In genomic region chr5:158877706-158878105, GRCh38 we compare ENCODE assay signal across 30 cellular contexts.
DNase-seq lines count a peak whose midpoint lies in the region; ATAC-seq and TF ChIP-seq lines count a peak whose summit lies in the region.
"Had no signal": no experiment of that assay in that cellular context is flagged by ENCODE, and none has a peak within 500 bp of the region (broad histone marks: within the 10 kb centered on the region; RNA-seq: fewer than 3 reads in every experiment).

No MANE protein-coding gene starts in this region.

- peak overlapping the region; percentile 2 for H3K27ac Mint-ChIP-seq in stimulated activated naive B cell treated with anti-CD40 and anti-IgM and Interleukin-4, amounts not matched to agents 10 μg/mL and 1 μg/mL and 100 μg/mL, for 72 hours
- H3K27ac Mint-ChIP-seq in T-cell: no peak overlapping the region
- H3K27ac Mint-ChIP-seq: activated CD8-positive, alpha-beta T cell treated with anti-CD3 and anti-CD28 coated beads for 36 hours; activated naive CD4-positive, alpha-beta T cell treated with anti-CD3 and anti-CD28 coated beads, Interleukin-2, amount 50 U/mL, for 24 hours; activated T-helper 17 cell treated with anti-CD3 and anti-CD28 coated beads, Interleukin-2, amount 50 U/mL, for 72 hours; CD8-positive, alpha-beta T cell; endodermal cell; mesothelial cell of epicardium; natural killer cell; T-helper 17 cell had no signal

- intact Hi-C loops in esophagus squamous epithelium (cut with DNase I): no loop called here

- no peak overlapping the region for H2AFZ ChIP-seq in OCI-LY1 (ENCODE audit: low read length)

- H3K36me3 Mint-ChIP-seq in stimulated activated naive B cell treated with anti-CD40 and anti-IgM and Interleukin-4, amounts not matched to agents 10 μg/mL and 1 μg/mL and 100 μg/mL, for 72 hours: peaks cover 8 to 14% of the 10 kb centered on the region in 2 donors
- no peaks in the 10 kb centered on the region for H3K36me3 Mint-ChIP-seq in T-cell
- H3K36me3 Mint-ChIP-seq: mesothelial cell of epicardium, natural killer cell had no signal

- H3F3A ChIP-seq in DOHH2 (ENCODE audit: control insufficient read depth, insufficient read depth): peaks cover 29% of the 10 kb centered on the region
- peaks cover 3% of the 10 kb centered on the region; the same call in 1 of the 2 replicates for H3F3A ChIP-seq in OCI-LY1 (ENCODE audit: insufficient read depth, low read length)

- H3K27me3 ChIP-seq in DOHH2 (ENCODE audit: control insufficient read depth, low read length): no peaks in the 10 kb centered on the region
- H3K27me3 ChIP-seq in OCI-LY1 (ENCODE audit: insufficient read depth, low read length): no peaks in the 10 kb centered on the region
- peaks cover 0 to 31% (median 0%) of the 10 kb centered on the region in 4 donors for H3K27me3 ChIP-seq in esophagus squamous epithelium
- H3K27me3 ChIP-seq: colonic mucosa, upper lobe of left lung had no signal

- WGBS in esophagus squamous epithelium, 2 donors: 70 to 86% methylated on average over 5 of the region's 5 CpGs

- DNase-seq in esophagus squamous epithelium (lab: John Stamatoyannopoulos, UW) (no peak), midbrain (lab: John Stamatoyannopoulos, UW) (no peak), NCI-H1092 treated with DMSO at 0.1 percent for 48 hours (lab: John Stamatoyannopoulos, UW) (no peak), T-cell (no peak)
- DNase-seq in stimulated activated naive B cell treated with anti-CD40 and anti-IgM and Interleukin-4, amounts not matched to agents 10 μg/mL and 1 μg/mL and 100 μg/mL, for 72 hours: no peak
- DNase-seq: activated CD4-positive, alpha-beta T cell treated with anti-CD3 and anti-CD28 coated beads for 1 hour; activated CD8-positive, alpha-beta T cell treated with anti-CD3 and anti-CD28 coated beads for 36 hours; anterior cingulate cortex; CD8-positive, alpha-beta T cell; colonic mucosa; DMS 273 treated with DMSO at 0.1 percent for 48 hours; endodermal cell; islet precursor cell; MM.1S; natural killer cell; NCI-H1436; NCI-H774; retina; SK-N-SH; small intestine; T-helper 17 cell; upper lobe of left lung had no signal

- H3K79me2 ChIP-seq in DOHH2 (ENCODE audit: control insufficient read depth, low read length) (peaks cover 71% of the 10 kb centered on the region), OCI-LY1 (ENCODE audit: insufficient read depth, low read length) (peaks cover 29% of the 10 kb centered on the region)

- no peak for TF ChIP-seq POLR2A in esophagus squamous epithelium (IDR thresholded peaks at IDR 0.05)

- no peak for TF ChIP-seq CTCF in DOHH2 (IDR thresholded peaks at IDR 0.05; ENCODE audit: low read depth, low read length, poor library complexity, severe bottlenecking)
- no peak for TF ChIP-seq CTCF in OCI-LY1 (IDR thresholded peaks at IDR 0.05; ENCODE audit: low read length)
- no peak for TF ChIP-seq CTCF in esophagus squamous epithelium (IDR thresholded peaks at IDR 0.05)

- H3K4me3 ChIP-seq in DOHH2 (ENCODE audit: low read length) (peak overlapping the region; percentile 66), OCI-LY1 (ENCODE audit: low read depth, low read length, poor library complexity, severe bottlenecking) (peak overlapping the region; percentile 35), esophagus squamous epithelium (no peak overlapping the region)
- H3K4me3 ChIP-seq: colonic mucosa, HAP-1, K562, upper lobe of left lung had no signal

- POLR2A ChIA-PET in T-cell (lab: Charles Lee): no interaction called here

- H3K36me3 ChIP-seq in DOHH2 (ENCODE audit: control insufficient read depth, low read length) (no peaks in the 10 kb centered on the region; the same call in 1 of the 2 replicates), OCI-LY1 (ENCODE audit: insufficient read depth, low read length) (no peaks in the 10 kb centered on the region), esophagus squamous epithelium (no peaks in the 10 kb centered on the region)
- H3K36me3 ChIP-seq: colonic mucosa, HAP-1, upper lobe of left lung had no signal

- peaks cover 68 to 100% of the 10 kb centered on the region in 2 donors for H3K4me1 Mint-ChIP-seq in stimulated activated naive B cell treated with anti-CD40 and anti-IgM and Interleukin-4, amounts not matched to agents 10 μg/mL and 1 μg/mL and 100 μg/mL, for 72 hours
- peaks cover 19 to 26% (median 23%) of the 10 kb centered on the region in 3 donors for H3K4me1 Mint-ChIP-seq in T-cell

- H3K27ac ChIP-seq in DOHH2 (ENCODE audit: low read depth, low read length): peak overlapping the region; percentile 93
- H3K27ac ChIP-seq in OCI-LY1 (ENCODE audit: low read depth, low read length, poor library complexity, severe bottlenecking): peak overlapping the region; percentile 94
- H3K27ac ChIP-seq in esophagus squamous epithelium: peak overlapping the region in 3 of 4 donors; percentile 19 to 42 (median 42)
- H3K27ac ChIP-seq: colonic mucosa, upper lobe of left lung had no signal

- H3K9me2 ChIP-seq in DOHH2 (replicated peaks; ENCODE audit: control insufficient read depth, low read length): no peaks in the 10 kb centered on the region
- H3K9me2 ChIP-seq in OCI-LY1 (ENCODE audit: low read depth, low read length): no peaks in the 10 kb centered on the region
- H3K9me2 ChIP-seq: SK-N-SH had no signal

- H3K9me3 Mint-ChIP-seq in stimulated activated naive B cell treated with anti-CD40 and anti-IgM and Interleukin-4, amounts not matched to agents 10 μg/mL and 1 μg/mL and 100 μg/mL, for 72 hours: no peaks in the 10 kb centered on the region
- no peaks in the 10 kb centered on the region for H3K9me3 Mint-ChIP-seq in T-cell
- H3K9me3 Mint-ChIP-seq: activated CD8-positive, alpha-beta T cell treated with anti-CD3 and anti-CD28 coated beads for 36 hours; activated T-helper 17 cell treated with anti-CD3 and anti-CD28 coated beads, Interleukin-2, amount 50 U/mL, for 72 hours; CD8-positive, alpha-beta T cell; endodermal cell; mesothelial cell of epicardium; natural killer cell had no signal

- ATAC-seq in stimulated activated naive B cell treated with anti-CD40 and anti-IgM and Interleukin-4, amounts not matched to agents 10 μg/mL and 1 μg/mL and 100 μg/mL, for 72 hours (replicated peaks): no peak
- ATAC-seq in T-cell (replicated peaks in 1 of 4): no peak
- ATAC-seq: activated CD8-positive, alpha-beta T cell treated with anti-CD3 and anti-CD28 coated beads for 36 hours; activated T-helper 17 cell treated with anti-CD3 and anti-CD28 coated beads, Interleukin-2, amount 50 U/mL, for 72 hours; CD8-positive, alpha-beta T cell; esophagus mucosa; K562; natural killer cell; T-helper 17 cell had no signal

- no peak overlapping the region for H3K4me3 Mint-ChIP-seq in stimulated activated naive B cell treated with anti-CD40 and anti-IgM and Interleukin-4, amounts not matched to agents 10 μg/mL and 1 μg/mL and 100 μg/mL, for 72 hours
- H3K4me3 Mint-ChIP-seq in T-cell: no peak overlapping the region
- H3K4me3 Mint-ChIP-seq: activated CD8-positive, alpha-beta T cell treated with anti-CD3 and anti-CD28 coated beads for 36 hours; activated naive CD4-positive, alpha-beta T cell treated with anti-CD3 and anti-CD28 coated beads, Interleukin-2, amount 50 U/mL, for 24 hours; activated T-helper 17 cell treated with anti-CD3 and anti-CD28 coated beads, Interleukin-2, amount 50 U/mL, for 72 hours; CD8-positive, alpha-beta T cell; endodermal cell; mesothelial cell of epicardium; natural killer cell; T-helper 17 cell had no signal

- H3K4me2 ChIP-seq in DOHH2 (ENCODE audit: low read length): peak overlapping the region; percentile 85
- peak overlapping the region; percentile 63 for H3K4me2 ChIP-seq in OCI-LY1 (ENCODE audit: low read length)
- H3K4me2 ChIP-seq: SK-N-SH had no signal

- H4K20me1 ChIP-seq in DOHH2 (ENCODE audit: control insufficient read depth, insufficient read depth, low read depth, low read length) (no peaks in the 10 kb centered on the region), OCI-LY1 (ENCODE audit: insufficient read depth, low read length) (no peaks in the 10 kb centered on the region)

- no peaks in the 10 kb centered on the region for H3K9me3 ChIP-seq in DOHH2 (ENCODE audit: control insufficient read depth, insufficient read depth, low read length)
- no peaks in the 10 kb centered on the region for H3K9me3 ChIP-seq in OCI-LY1 (ENCODE audit: low read length)
- H3K9me3 ChIP-seq in esophagus squamous epithelium: no peaks in the 10 kb centered on the region
- H3K9me3 ChIP-seq: colonic mucosa, HAP-1, SK-N-SH, upper lobe of left lung had no signal

- H3K9ac ChIP-seq in OCI-LY1 (ENCODE audit: low read length): peak overlapping the region; percentile 45; the same call in 1 of the 2 replicates
- H3K9ac ChIP-seq: SK-N-SH had no signal

- H3K27me3 Mint-ChIP-seq in stimulated activated naive B cell treated with anti-CD40 and anti-IgM and Interleukin-4, amounts not matched to agents 10 μg/mL and 1 μg/mL and 100 μg/mL, for 72 hours: no peaks in the 10 kb centered on the region
- H3K27me3 Mint-ChIP-seq in T-cell: peaks cover 0 to 4% of the 10 kb centered on the region in 2 donors
- H3K27me3 Mint-ChIP-seq: activated CD8-positive, alpha-beta T cell treated with anti-CD3 and anti-CD28 coated beads for 36 hours; activated naive CD4-positive, alpha-beta T cell treated with anti-CD3 and anti-CD28 coated beads, Interleukin-2, amount 50 U/mL, for 24 hours had no signal

- H3K4me1 ChIP-seq in DOHH2 (ENCODE audit: control insufficient read depth, low read length): peaks cover 99% of the 10 kb centered on the region
- peaks cover 100% of the 10 kb centered on the region for H3K4me1 ChIP-seq in OCI-LY1 (ENCODE audit: insufficient read depth, low read length, severe bottlenecking)
- peaks cover 10 to 55% (median 32%) of the 10 kb centered on the region in 3 donors for H3K4me1 ChIP-seq in esophagus squamous epithelium
- H3K4me1 ChIP-seq: colonic mucosa, upper lobe of left lung had no signal

- CTCF ChIA-PET in T-cell (lab: Charles Lee): no interaction called here

Comparison
In these comparisons a context has a peak if more than half of its experiments do, and no peak if none do; other contexts are left out.
1. H3K27ac ChIP-seq: peak in every context shown above with its lines; median percentile 94 in OCI-LY1; 93 in DOHH2; 42 in esophagus squamous epithelium.
2. H3K4me3 ChIP-seq: peak in DOHH2 (single experiment) and OCI-LY1 (single experiment); none in esophagus squamous epithelium (0 of 4).